ENCODE assay signal across 8 cellular contexts in the genomic region with DNA sequence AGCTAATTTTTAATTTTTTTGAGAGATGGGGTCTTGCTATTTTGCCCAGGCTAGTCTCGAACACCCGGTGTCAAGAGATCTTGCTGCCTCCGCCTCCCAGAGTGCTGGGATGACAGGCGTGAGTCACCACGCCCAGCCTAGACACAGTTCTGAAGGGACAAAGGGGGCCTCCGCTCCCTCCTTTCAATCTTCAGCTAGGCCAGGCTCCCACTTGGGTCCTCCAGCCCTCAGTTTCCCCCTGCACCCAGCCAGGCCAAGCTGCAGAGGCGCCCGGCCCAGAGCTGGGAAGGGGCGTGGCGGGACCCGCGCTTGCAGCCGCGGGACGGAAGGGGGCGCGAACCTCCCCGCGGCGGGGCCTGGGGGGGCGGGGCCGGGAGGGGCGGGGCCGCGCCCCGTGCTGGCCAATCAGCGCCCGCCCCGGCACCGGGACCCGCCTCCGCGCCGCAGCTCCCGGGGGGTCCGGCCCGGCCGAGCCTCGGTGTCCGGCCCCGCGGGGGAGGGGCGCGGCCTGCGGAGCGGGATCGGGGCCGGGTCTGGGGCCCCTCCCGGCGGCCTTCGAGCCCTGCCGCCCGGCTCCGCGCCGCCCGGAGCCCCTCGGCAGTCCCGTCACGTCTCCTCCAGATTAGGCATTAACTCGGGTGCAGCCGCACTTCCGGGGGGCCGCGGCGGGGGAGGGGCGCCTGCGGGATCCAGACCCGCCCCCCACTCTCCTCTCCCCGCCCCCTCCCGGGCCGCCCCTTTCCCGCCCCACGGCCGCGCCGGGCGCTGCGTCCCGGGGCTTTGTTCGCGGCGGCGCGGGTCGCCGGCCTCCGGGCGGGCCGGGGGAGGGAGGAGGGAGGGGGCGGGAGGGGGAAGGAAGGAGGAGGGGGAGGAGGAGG. TPM values are rescaled to one million over a fixed set of nuclear protein-coding genes. Genes with fewer than 3 reads are reported as not detected.
DNase-seq lines count a peak whose midpoint lies in the region; ATAC-seq, FAIRE-seq and TF ChIP-seq lines count a peak whose summit lies in the region.

No MANE protein-coding gene starts in this region.

- peak overlapping the region; percentile 47 for H3K4me3 ChIP-seq in HL-60 (replicated peaks; ENCODE audit: insufficient read depth, low read length)
- H3K4me3 ChIP-seq in thyroid gland (replicated peaks in 1 of 3) = peak overlapping the region in 1 of 3 donors; percentile 92

- H3K4me1 Mint-ChIP-seq in osteocyte (ENCODE audit: unreplicated experiment) = peaks cover 33% of the 10 kb centered on the region

- POLR2A ChIA-PET in RWPE1 (lab: Yijun Ruan, JAX; ENCODE audit: low non-redundant PET) = interaction anchor here (0.6 kb wide), 1 partner anchor 195 kb away, joined by 3 read pairs; no protein-coding TSS in a partner anchor

- FAIRE-seq in frontal cortex (lab: Jason Lieb, UNC) = no peak

- intact Hi-C loops in thyroid gland (cut with DNase I) = no loop called here

- DNase-seq in DMS114 treated with DMSO at 0.1 percent for 48 hours (lab: John Stamatoyannopoulos, UW; ENCODE audit: unreplicated experiment) = peak; percentile 60
- peak in 1 of 2 experiments; percentile 48 for DNase-seq in HL-60 (ENCODE audit: low read depth in 1 of 2, low spot score in 1 of 2)
- DNase-seq in RWPE1 (ENCODE audit: low spot score) = peak; percentile 90
- DNase-seq in activated gamma-delta T cell treated with Interleukin-2 at 50 U/mL for 16 hours = peak; percentile 76
- peak; percentile 96 for DNase-seq in frontal cortex (ENCODE audit: low spot score in 2 of 2)
- peak; percentile 98 for DNase-seq in osteocyte (ENCODE audit: extremely low spot score, unreplicated experiment)
- peak; percentile 85 to 86 for DNase-seq in thyroid gland

- CTCF ChIA-PET in RWPE1 (lab: Yijun Ruan, JAX) = interaction anchor here (0.5 to 0.7 kb wide), 3 partner anchors 43 to 396 kb away, joined by 3 read pairs; no protein-coding TSS in a partner anchor

- no peak overlapping the region for H3K27ac ChIP-seq in HL-60 (replicated peaks)
- H3K27ac ChIP-seq in RWPE1 = peak overlapping the region; percentile 98
- H3K27ac ChIP-seq in thyroid gland = peak overlapping the region; percentile 75 to 96 (median 87)

- ATAC-seq in GM19467 (IDR thresholded peaks at IDR 0.05; ENCODE audit: unreplicated experiment) = peak; percentile 62

- H3K36me3 Mint-ChIP-seq in osteocyte (ENCODE audit: unreplicated experiment) = no peaks in the 10 kb centered on the region

- H3K27me3 Mint-ChIP-seq in osteocyte (ENCODE audit: unreplicated experiment) = no peaks in the 10 kb centered on the region

- WGBS in thyroid gland, 2 donors = 0 to 29% methylated on average over 6 of the region's 91 CpGs

- H3K27ac Mint-ChIP-seq in osteocyte (ENCODE audit: unreplicated experiment) = no peak overlapping the region

- TF ChIP-seq CTCF in HL-60 (IDR thresholded peaks at IDR 0.05; ENCODE audit: insufficient read depth, low read length) (peak; percentile 7), RWPE1 (conservative IDR thresholded peaks at IDR 0.05; ENCODE audit: low read depth) (peak; percentile 81), osteocyte (IDR thresholded peaks at IDR 0.05) (peak; percentile 61), thyroid gland (IDR thresholded peaks at IDR 0.05) (peak in 4 of 6 experiments; percentile 25 to 77 (median 37))

- H3K4me1 ChIP-seq in thyroid gland = peaks cover 16 to 27% of the 10 kb centered on the region in 2 donors

- H3K9me3 ChIP-seq in thyroid gland = no peaks in the 10 kb centered on the region

- no peaks in the 10 kb centered on the region for H3K36me3 ChIP-seq in thyroid gland

- H3K27me3 ChIP-seq in HL-60 (ENCODE audit: insufficient read depth, poor library complexity, severe bottlenecking) (peaks cover 21% of the 10 kb centered on the region), thyroid gland (no peaks in the 10 kb centered on the region)

- H3K4me3 Mint-ChIP-seq in osteocyte (ENCODE audit: unreplicated experiment) = peak overlapping the region; percentile 35

- H3K9me3 Mint-ChIP-seq in osteocyte (ENCODE audit: unreplicated experiment) = no peaks in the 10 kb centered on the region

- peak in 1 of 2 donors; percentile 18 for TF ChIP-seq POLR2A in thyroid gland (IDR thresholded peaks at IDR 0.05)

RNA-seq across cellular contexts. Expression of gene AGRN, which starts 0.6 kb away (rescaled TPM):
- 51.8 TPM for total RNA-seq in frontal cortex
- 175 and 191 TPM in 2 replicates for total RNA-seq in osteocyte
- 100 to 1,000 TPM in 3 of 4 donors, 10 to 100 TPM in 1; 68.3 to 147 (median 129) TPM for total RNA-seq in thyroid gland

RNA-seq across cellular contexts. Expression of gene ISG15, which starts 6.1 kb away (rescaled TPM):
- 11.0 TPM for total RNA-seq in frontal cortex
- 29.3 and 30.6 TPM in 2 replicates for total RNA-seq in osteocyte
- 10 to 100 TPM; 18.5 to 57.5 (median 37.8) TPM for total RNA-seq in thyroid gland

RNA-seq across cellular contexts. Expression of gene HES4, which starts 19.5 kb away (rescaled TPM):
- 20.0 TPM for total RNA-seq in frontal cortex
- 75.0 and 79.2 TPM in 2 replicates for total RNA-seq in osteocyte
- 10 to 100 TPM in 3 of 4 donors, 1 to 10 TPM in 1; 5.0 to 29.2 (median 18.6) TPM for total RNA-seq in thyroid gland

RNA-seq across cellular contexts. Expression of gene PERM1, which starts 37.5 kb away (rescaled TPM):
- total RNA-seq in frontal cortex (not detected), osteocyte (0.13 TPM in 1 of 2 replicates, not detected in the other), thyroid gland (under 1 TPM in 1 of 4 donors, not detected in 3; 0.22 TPM)

RNA-seq across cellular contexts. Expression of gene PLEKHN1, which starts 53.1 kb away (rescaled TPM):
- total RNA-seq in frontal cortex = not detected
- 0.21 TPM in 2 replicates for total RNA-seq in osteocyte
- under 1 TPM in 2 of 4 donors, not detected in 2; 0.25 to 0.27 TPM for total RNA-seq in thyroid gland

Comparison
In these comparisons a context has a peak if more than half of its experiments do, and no peak if none do; other contexts are left out.
1. CTCF ChIP-seq: peak in every context shown above with its lines; median percentile 81 in RWPE1; 61 in osteocyte; 37 in thyroid gland; 7 in HL-60.